In the genomic region with DNA sequence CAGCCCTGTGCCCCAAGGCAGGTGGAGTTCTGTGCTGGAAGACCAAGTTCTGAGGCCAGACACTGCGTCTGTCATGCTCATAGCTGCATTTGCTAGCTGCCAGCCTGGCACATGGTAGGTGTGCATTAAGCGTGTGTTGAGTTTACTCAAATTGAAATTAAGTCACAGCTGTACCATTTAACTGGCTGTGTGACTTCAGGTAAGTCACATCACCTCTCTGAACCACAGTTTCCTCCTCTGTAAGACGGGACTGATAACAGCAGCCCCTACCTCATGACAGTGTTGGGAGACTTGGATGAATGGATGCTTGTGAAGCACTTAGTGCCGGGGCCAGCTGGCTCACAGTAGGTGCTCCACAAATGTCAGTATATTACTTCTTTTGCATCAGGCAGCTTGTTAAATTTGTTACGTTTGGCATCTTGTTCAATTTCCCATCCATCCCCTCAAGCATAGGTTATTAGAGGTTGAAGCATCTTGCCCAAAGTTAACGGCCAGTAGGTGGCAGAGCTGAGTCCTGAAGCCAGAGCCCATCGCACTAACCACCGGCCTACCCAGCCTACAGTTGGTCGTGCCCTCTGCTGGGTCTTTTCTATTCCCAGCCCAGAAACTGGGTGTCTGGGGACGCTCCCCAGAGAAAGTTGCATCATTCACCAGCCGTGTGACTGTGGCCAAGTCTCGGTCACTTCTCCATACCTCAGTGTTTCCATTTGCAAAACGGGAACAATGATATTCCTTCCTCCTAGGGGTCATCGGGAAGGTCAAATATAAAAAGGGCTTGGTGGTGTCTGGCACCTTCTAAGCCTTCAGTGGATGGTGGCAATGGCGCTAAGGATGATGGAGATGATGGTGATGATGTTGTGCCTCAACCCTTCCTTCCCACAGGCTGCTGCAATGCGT, we compare ENCODE assay signal across 8 cellular contexts. TPM values are rescaled to one million over a fixed set of nuclear protein-coding genes. Genes with fewer than 3 reads are reported as not detected.
DNase-seq lines count a peak whose midpoint lies in the region; ATAC-seq and TF ChIP-seq lines count a peak whose summit lies in the region.

No MANE protein-coding gene starts in this region.

- no peaks in the 10 kb centered on the region for H3K36me3 ChIP-seq in MG63
- H3K36me3 ChIP-seq in breast epithelium, result no peaks in the 10 kb centered on the region
- H3K36me3 ChIP-seq in right lobe of liver, result peaks cover 0 to 1% (median 0%) of the 10 kb centered on the region in 4 donors

- no peak for TF ChIP-seq POLR2A in breast epithelium (IDR thresholded peaks at IDR 0.05)
- no peak for TF ChIP-seq POLR2A in right lobe of liver (IDR thresholded peaks at IDR 0.05)

- peak in 2 of 4 donors; percentile 6 to 10 for ATAC-seq in right lobe of liver

- H3K27me3 ChIP-seq in MG63 (no peaks in the 10 kb centered on the region), breast epithelium (no peaks in the 10 kb centered on the region), right lobe of liver (no peaks in the 10 kb centered on the region)

- intact Hi-C loops in breast epithelium (cut with DNase I; ENCODE audit: low total_unique reads), result no loop called here
- intact Hi-C loops in right lobe of liver (cut with DNase I), result no loop called here

- H3K4me1 ChIP-seq in breast epithelium (no peaks in the 10 kb centered on the region), right lobe of liver (peaks cover 0 to 43% (median 22%) of the 10 kb centered on the region in 4 donors)

- no peak overlapping the region for H3K27ac ChIP-seq in breast epithelium
- H3K27ac ChIP-seq in right lobe of liver, result no peak overlapping the region

- DNase-seq in Daoy (ENCODE audit: low read depth) (peak; percentile 55), MG63 (peak; percentile 48), breast epithelium (ENCODE audit: low spot score in 2 of 2) (no peak), right lobe of liver (peak; percentile 55 to 63 (median 60)), dedifferentiated amniotic fluid mesenchymal stem cell (ENCODE audit: extremely low spot score) (no peak), cerebellum (ENCODE audit: low spot score) (no peak)
- peak; percentile 46 for DNase-seq in stimulated activated CD8-positive, alpha-beta memory T cell treated with anti-CD3 and anti-CD28 coated beads, Interleukin-7, amount 100 ng/mL, for 24 hours (ENCODE audit: low read depth)

- 58% methylated on average over 6 of the region's 16 CpGs for WGBS in right lobe of liver (ENCODE audit: insufficient coverage, low coverage, low lambda C conversion rate, missing lambda C conversion rate)

- H3K4me3 ChIP-seq in MG63 (no peak overlapping the region), WI38 (ENCODE audit: low read depth, low read length) (no peak overlapping the region), breast epithelium (no peak overlapping the region), right lobe of liver (no peak overlapping the region)

- TF ChIP-seq CTCF in WI38 (IDR thresholded peaks at IDR 0.05; ENCODE audit: low read depth, low read length) (0 out of 2 replicates have a peak, but pooled peaks have one; percentile 8), breast epithelium (IDR thresholded peaks at IDR 0.05) (peak in 2 of 3 donors; percentile 12 to 34), right lobe of liver (IDR thresholded peaks at IDR 0.05) (peak; percentile 55 to 68 (median 56))

- H3K9me3 ChIP-seq in MG63 (no peaks in the 10 kb centered on the region), breast epithelium (no peaks in the 10 kb centered on the region), right lobe of liver (no peaks in the 10 kb centered on the region)

RNA-seq across cellular contexts. Expression of gene DAO, which starts 4.5 kb away (rescaled TPM):
- total RNA-seq in Daoy (2014; rRNA removed; shearing (Covaris generic)), result not detected in 2 replicates
- not detected in 2 replicates for total RNA-seq in MG63 (2014; rRNA removed; shearing (Covaris generic); ENCODE audit: low replicate concordance)
- total RNA-seq in breast epithelium (not detected), right lobe of liver (10 to 100 TPM; 26.7 to 70.2 (median 45.0) TPM), cerebellum (not detected)

RNA-seq across cellular contexts. Expression of gene SSH1, which starts 27.0 kb away (rescaled TPM):
- total RNA-seq in Daoy (2014; rRNA removed; shearing (Covaris generic)), result 3.9 and 5.7 TPM in 2 replicates
- total RNA-seq in MG63 (2014; rRNA removed; shearing (Covaris generic); ENCODE audit: low replicate concordance), result 7.0 and 8.7 TPM in 2 replicates
- 10 to 100 TPM; 13.3 to 15.4 (median 13.8) TPM for total RNA-seq in breast epithelium
- 10 to 100 TPM in 5 of 6 experiments, 1 to 10 TPM in 1; 9.8 to 17.6 (median 15.7) TPM for total RNA-seq in right lobe of liver
- total RNA-seq in cerebellum, result 13.1 TPM

Comparison
In these comparisons a context has a peak if more than half of its experiments do, and no peak if none do; other contexts are left out.
1. DNase-seq: peak in Daoy (single experiment), MG63 (single experiment), right lobe of liver (3 of 3) and stimulated activated CD8-positive, alpha-beta memory T cell treated with anti-CD3 and anti-CD28 coated beads, Interleukin-7, amount 100 ng/mL, for 24 hours (single experiment); none in breast epithelium (0 of 2), dedifferentiated amniotic fluid mesenchymal stem cell (single experiment) and cerebellum (single experiment).
2. RNA of gene DAO, which starts 4.5 kb away (total RNA-seq): 26.7 to 70.2 TPM in right lobe of liver; not detected in Daoy, not detected in MG63, not detected in breast epithelium and not detected in cerebellum (single experiment); every median in the first group is over 10 times any median in the second.
3. Peak in every context shown above with its lines, with median percentiles within 50 percentile points of each other: CTCF ChIP-seq.